In the genomic region with DNA sequence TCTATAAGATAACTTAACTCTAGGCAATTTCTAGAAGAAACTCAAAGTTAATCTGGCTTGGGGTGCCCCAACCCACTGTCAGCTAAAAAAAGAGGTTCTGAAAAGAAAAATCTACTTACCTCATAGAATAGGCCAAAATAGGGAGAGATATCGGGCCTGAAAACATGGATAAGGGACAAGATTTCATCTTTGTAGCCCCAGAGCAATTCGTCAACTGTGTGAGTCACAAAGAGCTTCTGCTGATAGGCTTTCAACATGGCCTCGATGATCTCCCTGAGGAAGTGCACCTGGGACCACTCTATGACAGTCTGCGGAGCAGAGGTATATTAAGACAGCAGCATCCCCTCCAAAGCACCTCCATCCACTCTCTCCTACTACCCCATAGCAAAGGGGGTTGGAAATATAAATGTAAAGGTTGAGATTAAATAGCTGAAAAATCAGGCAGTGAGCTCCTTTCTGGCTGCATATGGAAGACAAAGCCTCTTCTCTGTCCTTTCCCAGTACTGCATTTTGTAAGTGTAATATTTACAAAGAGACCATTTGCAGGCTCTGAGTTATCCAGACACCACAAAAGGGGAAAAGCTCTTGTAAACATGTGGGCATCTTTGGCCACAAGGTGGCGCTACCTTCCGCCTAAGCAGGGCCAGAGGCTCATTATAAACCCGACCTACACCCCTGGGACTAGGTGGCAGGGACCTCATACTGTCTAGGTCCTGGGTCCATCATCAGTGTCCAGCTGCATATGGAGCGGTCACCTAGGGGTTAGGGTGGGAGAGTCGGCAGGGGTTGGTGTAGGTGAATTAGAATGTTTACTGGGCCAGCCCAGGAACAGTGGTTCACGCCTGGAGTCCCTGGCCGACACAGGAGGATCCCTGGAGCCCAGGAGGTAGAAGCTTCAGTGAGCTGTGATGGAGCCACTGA, we compare ENCODE assay signal across 8 cellular contexts. TPM values are rescaled to one million over a fixed set of nuclear protein-coding genes. Genes with fewer than 3 reads are reported as not detected.
A peak's percentile ranks its signal among the peaks of the same experiment; 100 is the strongest.
DNase-seq lines count a peak whose midpoint lies in the region; TF ChIP-seq lines count a peak whose summit lies in the region.

No MANE protein-coding gene starts in this region.

- TF ChIP-seq CTCF in transverse colon (IDR thresholded peaks at IDR 0.05) = peak; percentile 84 to 93 (median 92)

- H4K8ac ChIP-seq in trophoblast cell (ENCODE audit: low read depth, low read length) = no peak overlapping the region

- H3K14ac ChIP-seq in trophoblast cell (ENCODE audit: low read length) = no peak overlapping the region

- TF ChIP-seq POLR2A in transverse colon (IDR thresholded peaks at IDR 0.05) = no peak

- peak; percentile 72 for DNase-seq in GDM1 (lab: John Stamatoyannopoulos, UW)
- DNase-seq in HCEC 1CT = peak; percentile 54
- DNase-seq in MV-4-11 (lab: John Stamatoyannopoulos, UW) = peak; percentile 67
- DNase-seq in SK-MEL-5 (ENCODE audit: low read depth, low spot score) = peak; percentile 82
- peak; percentile 61 to 73 (median 69) for DNase-seq in activated naive CD4-positive, alpha-beta T cell (lab: John Stamatoyannopoulos, UW)
- peak; percentile 86 for DNase-seq in glomerular visceral epithelial cell (ENCODE audit: extremely low spot score)
- DNase-seq in trophoblast cell = peak; percentile 85 to 96
- peak; percentile 91 for DNase-seq in transverse colon

- H3K23ac ChIP-seq in trophoblast cell (ENCODE audit: low read length) = no peak overlapping the region

- H4K91ac ChIP-seq in trophoblast cell (ENCODE audit: low read depth, low read length) = no peak overlapping the region

- H3K27me3 ChIP-seq in trophoblast cell (ENCODE audit: insufficient read depth, low read length) (no peaks in the 10 kb centered on the region), transverse colon (no peaks in the 10 kb centered on the region)

- H3K79me2 ChIP-seq in trophoblast cell (ENCODE audit: control insufficient read depth, insufficient read depth, low read length, poor library complexity) = no peaks in the 10 kb centered on the region

- no peak overlapping the region for H2AK5ac ChIP-seq in trophoblast cell (ENCODE audit: low read length)

- H3K4me1 ChIP-seq in trophoblast cell (ENCODE audit: control insufficient read depth in 1 of 2, insufficient read depth in 2 of 2, low read length in 2 of 2) (no peaks in the 10 kb centered on the region), transverse colon (peaks cover 0 to 9% (median 0%) of the 10 kb centered on the region in 4 donors)

- no CpG with 5 or more reads among the region's 11 CpGs for WGBS in trophoblast cell (ENCODE audit: extremely low coverage, insufficient coverage, insufficient read length)
- WGBS in transverse colon (ENCODE audit: low coverage in 1 of 2), 2 donors = 53 to 75% methylated on average over 5 to 11 of the region's 11 CpGs

- no peak for TF ChIP-seq EP300 in transverse colon (IDR thresholded peaks at IDR 0.05; ENCODE audit: low read depth)

- peaks cover 0 to 4% of the 10 kb centered on the region in 2 experiments for H3K36me3 ChIP-seq in trophoblast cell (ENCODE audit: control insufficient read depth in 1 of 2, insufficient read depth in 2 of 2, low read length in 2 of 2)
- peaks cover 0 to 23% (median 2%) of the 10 kb centered on the region in 4 donors for H3K36me3 ChIP-seq in transverse colon

- H4K12ac ChIP-seq in trophoblast cell (ENCODE audit: low read depth, low read length) = no peak overlapping the region

- H3K27ac ChIP-seq in trophoblast cell (ENCODE audit: low read depth, low read length) = no peak overlapping the region
- no peak overlapping the region for H3K27ac ChIP-seq in transverse colon

- no peak overlapping the region for H3K4me2 ChIP-seq in trophoblast cell (ENCODE audit: low read length)

- H2BK120ac ChIP-seq in trophoblast cell (ENCODE audit: insufficient read depth, low read length, poor library complexity) = no peak overlapping the region

- H2BK5ac ChIP-seq in trophoblast cell (ENCODE audit: low read depth, low read length, poor library complexity) = no peak overlapping the region

- H3K4ac ChIP-seq in trophoblast cell (ENCODE audit: low read depth, low read length) = no peak overlapping the region

- intact Hi-C loops in transverse colon (cut with DNase I; ENCODE audit: low total_unique reads) = loop anchor here (5.0 to 10.0 kb wide), 2 partner anchors 73 to 125 kb away; a partner anchor contains a TSS

- H2AFZ ChIP-seq in trophoblast cell (ENCODE audit: insufficient read depth, low read length, poor library complexity) = no peak overlapping the region

- H3K9me3 ChIP-seq in trophoblast cell (ENCODE audit: insufficient read depth, low read depth, low read length) (no peaks in the 10 kb centered on the region), transverse colon (no peaks in the 10 kb centered on the region)

- H3K79me1 ChIP-seq in trophoblast cell (ENCODE audit: low read length) = no peaks in the 10 kb centered on the region

- H3K18ac ChIP-seq in trophoblast cell (ENCODE audit: low read length) = peak overlapping the region; percentile 11

- H3K4me3 ChIP-seq in trophoblast cell (ENCODE audit: low read depth, low read length) (no peak overlapping the region), transverse colon (no peak overlapping the region)

- no peak overlapping the region for H3K9ac ChIP-seq in trophoblast cell (ENCODE audit: low read length)

- in situ Hi-C loops in SK-MEL-5 (cut with HindIII; ENCODE audit: low pct_unique_long_range_greater_than_20kb, low sequenced_read_pairs) = no loop called here
- in situ Hi-C loops in transverse colon (cut with MboI; ENCODE audit: low pct_ligation_motif_present in 1 of 4, low pct_unique_long_range_greater_than_20kb in 1 of 4, low sequenced_read_pairs in 3 of 4) = loop anchor here in 3 of 4 donors (5.0 to 25.0 kb wide), 6 partner anchors 65 to 333 kb away; no protein-coding TSS in a partner anchor

- no peak overlapping the region for H2BK12ac ChIP-seq in trophoblast cell (ENCODE audit: low read length)

RNA-seq across cellular contexts. Expression of a gene that starts 31.5 kb away (rescaled TPM):
- total RNA-seq in SK-MEL-5 (2014; rRNA removed; shearing (Covaris generic)) = 32.0 and 36.2 TPM in 2 replicates
- polyA plus RNA-seq in SK-MEL-5 (2015; cell fraction: cytosol; rRNA removed) = 18.9 and 27.7 TPM in 2 replicates
- 39.4 and 74.8 TPM in 2 replicates for polyA plus RNA-seq in SK-MEL-5 (2015; cell fraction: nucleus; rRNA removed)
- polyA plus RNA-seq in trophoblast cell (2013) = 28.5 and 29.6 TPM in 2 replicates
- total RNA-seq in transverse colon = 100 to 1,000 TPM in 1 of 4 donors, 10 to 100 TPM in 2, 1 to 10 TPM in 1; 7.0 to 142 (median 29.2) TPM

RNA-seq across cellular contexts. Expression of a gene that starts 34.0 kb away (rescaled TPM):
- total RNA-seq in SK-MEL-5 (2014; rRNA removed; shearing (Covaris generic)) = 225 and 226 TPM in 2 replicates
- 119 and 159 TPM in 2 replicates for polyA plus RNA-seq in SK-MEL-5 (2015; cell fraction: cytosol; rRNA removed)
- polyA plus RNA-seq in SK-MEL-5 (2015; cell fraction: nucleus; rRNA removed) = 36.6 and 57.0 TPM in 2 replicates
- polyA plus RNA-seq in trophoblast cell (2013) = 45.2 and 49.8 TPM in 2 replicates
- total RNA-seq in transverse colon = 100 to 1,000 TPM; 139 to 210 (median 194) TPM
